8 cellular contexts compared by ENCODE assay signal in the genomic region with DNA sequence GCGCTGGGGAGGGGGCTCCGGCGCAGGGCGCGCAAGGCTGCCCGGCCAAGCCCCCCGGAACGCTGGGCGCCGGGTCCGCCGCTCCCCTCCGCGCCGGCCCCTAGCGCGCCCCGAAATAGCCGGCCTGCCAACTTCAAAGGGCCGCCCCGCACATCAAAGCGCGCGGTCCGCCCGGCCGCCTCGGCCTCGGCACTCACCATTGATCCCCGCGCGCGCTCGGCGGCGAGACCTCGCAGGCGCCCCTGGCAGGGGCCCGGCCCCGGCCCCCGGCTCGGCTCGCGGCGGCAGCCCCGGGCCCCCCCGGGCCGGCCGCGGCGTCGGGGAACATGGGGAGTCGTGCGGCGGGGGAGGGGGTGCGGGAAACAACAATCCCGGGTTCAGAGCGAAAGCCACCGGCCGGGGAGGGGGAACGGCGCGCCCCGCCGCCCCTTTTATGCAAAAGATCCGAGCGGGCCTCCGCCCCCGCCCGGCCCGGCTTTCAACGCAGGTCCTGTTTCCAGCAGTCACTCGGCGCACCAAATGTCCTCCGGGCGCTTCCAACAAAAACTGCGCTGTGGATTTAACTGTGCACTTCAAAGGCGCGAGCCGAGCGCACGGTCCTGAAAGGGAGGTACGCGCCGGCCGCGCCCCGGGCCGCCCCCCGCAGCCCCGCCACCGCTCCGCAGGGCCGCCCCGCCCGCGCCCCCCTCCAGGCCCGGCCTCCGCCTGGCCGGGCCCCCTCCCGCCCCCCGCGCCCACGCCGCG. TPM values are rescaled to one million over a fixed set of nuclear protein-coding genes. Genes with fewer than 3 reads are reported as not detected.
DNase-seq lines count a peak whose midpoint lies in the region; ATAC-seq and TF ChIP-seq lines count a peak whose summit lies in the region.

No MANE protein-coding gene starts in this region.

- ATAC-seq in GM19324 (IDR thresholded peaks at IDR 0.05; ENCODE audit: low FRiP score, unreplicated experiment) (peak; percentile 49), RWPE2 (ENCODE audit: low read depth) (0 out of 3 replicates have a peak, but pooled peaks have one; percentile 19)

- H3K9me3 ChIP-seq in A673 (ENCODE audit: low read depth, low read length, poor library complexity, severe bottlenecking): no peaks in the 10 kb centered on the region
- no peaks in the 10 kb centered on the region for H3K9me3 ChIP-seq in RWPE2 (ENCODE audit: severe bottlenecking)

- H3K4me3 ChIP-seq in A673 (ENCODE audit: low read depth, low read length, poor library complexity, severe bottlenecking): peak overlapping the region; percentile 91
- peak overlapping the region; percentile 46 for H3K4me3 ChIP-seq in RWPE2 (ENCODE audit: severe bottlenecking)

- H3K27ac Mint-ChIP-seq in IgD-negative memory B cell: no peak overlapping the region
- H3K27ac Mint-ChIP-seq in neural crest cell (ENCODE audit: unreplicated experiment): no peak overlapping the region
- no peak overlapping the region for H3K27ac Mint-ChIP-seq in stimulated activated naive CD8-positive, alpha-beta T cell treated with anti-CD3 and anti-CD28 coated beads, Interleukin-15, Interleukin-2, amounts not matched to agents 100 ng/mL and 50 ng/mL, for 24 hours

- DNase-seq in A673 (ENCODE audit: low spot score) (peak; percentile 93), RWPE2 (ENCODE audit: low spot score) (no peak), foreskin melanocyte (peak; percentile 79), neural crest cell (ENCODE audit: low read depth, low spot score) (peak; percentile 84)
- DNase-seq in activated naive CD4-positive, alpha-beta T cell treated with Interleukin-2 at 50 U/mL for 16 hours: peak; percentile 81

- no peaks in the 10 kb centered on the region for H3K36me3 ChIP-seq in A673 (ENCODE audit: insufficient read depth, low read length, poor library complexity, severe bottlenecking)
- no peaks in the 10 kb centered on the region for H3K36me3 ChIP-seq in RWPE2 (ENCODE audit: low read depth)

- H3K27me3 Mint-ChIP-seq in IgD-negative memory B cell (peaks cover 17% of the 10 kb centered on the region), neural crest cell (ENCODE audit: low read depth) (peaks cover 3% of the 10 kb centered on the region)
- H3K27me3 Mint-ChIP-seq in stimulated activated naive CD8-positive, alpha-beta T cell treated with anti-CD3 and anti-CD28 coated beads, Interleukin-15, Interleukin-2, amounts not matched to agents 100 ng/mL and 50 ng/mL, for 24 hours: peaks cover 5% of the 10 kb centered on the region

- H3K27me3 ChIP-seq in A673 (replicated peaks; ENCODE audit: insufficient read depth, low read depth, low read length, poor library complexity) (no peaks in the 10 kb centered on the region), RWPE2 (ENCODE audit: insufficient read depth, poor library complexity, severe bottlenecking) (peaks cover 39% of the 10 kb centered on the region)

- intact Hi-C loops in A673 (cut with micrococcal nuclease; ENCODE audit: unreplicated experiment): loop anchor here (10.0 kb wide), 2 partner anchors 234 to 424 kb away; no protein-coding TSS in a partner anchor

- H3K9me3 Mint-ChIP-seq in IgD-negative memory B cell (peaks cover 0 to 2% (median 2%) of the 10 kb centered on the region in 3 donors), neural crest cell (no peaks in the 10 kb centered on the region)
- no peaks in the 10 kb centered on the region for H3K9me3 Mint-ChIP-seq in stimulated activated naive CD8-positive, alpha-beta T cell treated with anti-CD3 and anti-CD28 coated beads, Interleukin-15, Interleukin-2, amounts not matched to agents 100 ng/mL and 50 ng/mL, for 24 hours

- H3K4me3 Mint-ChIP-seq in IgD-negative memory B cell (peak overlapping the region; percentile 69 to 92 (median 79)), neural crest cell (peak overlapping the region; percentile 91)
- peak overlapping the region; percentile 49 for H3K4me3 Mint-ChIP-seq in stimulated activated naive CD8-positive, alpha-beta T cell treated with anti-CD3 and anti-CD28 coated beads, Interleukin-15, Interleukin-2, amounts not matched to agents 100 ng/mL and 50 ng/mL, for 24 hours

- POLR2A ChIA-PET in A673 (lab: Charles Lee; ENCODE audit: low non-redundant PET): no interaction called here

- no TSS peak for BruUV-seq in A673 (replicated peaks; lab: Mats Ljungman, UMichigan)

- H3K4me1 ChIP-seq in A673 (ENCODE audit: insufficient read depth, low read length, poor library complexity, severe bottlenecking): peaks cover 14% of the 10 kb centered on the region
- H3K4me1 ChIP-seq in RWPE2 (ENCODE audit: insufficient read depth, poor library complexity, severe bottlenecking): no peaks in the 10 kb centered on the region

- H3K4me1 Mint-ChIP-seq in IgD-negative memory B cell: peaks cover 5 to 7% (median 7%) of the 10 kb centered on the region in 3 donors
- peaks cover 25% of the 10 kb centered on the region for H3K4me1 Mint-ChIP-seq in neural crest cell
- peaks cover 38% of the 10 kb centered on the region for H3K4me1 Mint-ChIP-seq in stimulated activated naive CD8-positive, alpha-beta T cell treated with anti-CD3 and anti-CD28 coated beads, Interleukin-15, Interleukin-2, amounts not matched to agents 100 ng/mL and 50 ng/mL, for 24 hours (ENCODE audit: low read depth)

- H3K36me3 Mint-ChIP-seq in IgD-negative memory B cell (no peaks in the 10 kb centered on the region), neural crest cell (ENCODE audit: low read depth) (peaks cover 7% of the 10 kb centered on the region)
- H3K36me3 Mint-ChIP-seq in stimulated activated naive CD8-positive, alpha-beta T cell treated with anti-CD3 and anti-CD28 coated beads, Interleukin-15, Interleukin-2, amounts not matched to agents 100 ng/mL and 50 ng/mL, for 24 hours (ENCODE audit: low read depth): no peaks in the 10 kb centered on the region

- TF ChIP-seq CTCF in A673 (conservative IDR thresholded peaks at IDR 0.05; ENCODE audit: low read depth, low read length) (no peak), RWPE2 (IDR thresholded peaks at IDR 0.05; ENCODE audit: poor library complexity, severe bottlenecking) (no peak), neural crest cell (conservative IDR thresholded peaks at IDR 0.05) (no peak)

- H3K27ac ChIP-seq in A673 (ENCODE audit: low read depth, low read length, poor library complexity, severe bottlenecking): peak overlapping the region; percentile 82
- H3K27ac ChIP-seq in RWPE2 (ENCODE audit: poor library complexity, severe bottlenecking): peak overlapping the region; percentile 27

- CTCF ChIA-PET in A673 (lab: Charles Lee): no interaction called here

RNA-seq across cellular contexts. Expression of gene AXIN2, which starts 0.6 kb away (rescaled TPM):
- total RNA-seq in A673 (2021): 10.7 and 15.2 TPM in 2 replicates
- 0.40 TPM for polyA plus RNA-seq in IgD-negative memory B cell
- total RNA-seq in neural crest cell: 66.5 and 68.5 TPM in 2 replicates
